In genomic region chr7:45081670-45081974, GRCh38 we compare ENCODE assay signal across 20 cellular contexts. TPM values are rescaled to one million over a fixed set of nuclear protein-coding genes. Genes with fewer than 3 reads are reported as not detected.
DNase-seq lines count a peak whose midpoint lies in the region; ATAC-seq, FAIRE-seq and TF ChIP-seq lines count a peak whose summit lies in the region.
"Had no signal": no experiment of that assay in that cellular context is flagged by ENCODE, and none has a peak within 500 bp of the region (broad histone marks: within the 10 kb centered on the region; RNA-seq: fewer than 3 reads in every experiment).

No MANE protein-coding gene starts in this region.

- intact Hi-C loops in HepG2 (cut with micrococcal nuclease; ENCODE audit: unreplicated experiment) (no loop called here), right lobe of liver (cut with DNase I) (no loop called here)

- no peak overlapping the region for H3K4me2 ChIP-seq in HepG2 (ENCODE audit: low read depth, low read length)
- H3K4me2 ChIP-seq in osteoblast (ENCODE audit: insufficient read depth, low read length): no peak overlapping the region
- H3K4me2 ChIP-seq: A549 had no signal

- ATAC-seq in HepG2 (peak; percentile 21), right lobe of liver (no peak), HG02798 (IDR thresholded peaks at IDR 0.05; ENCODE audit: poor library complexity, unreplicated experiment) (no peak)
- ATAC-seq: GM12878 had no signal

- H3K36me3 ChIP-seq in HepG2 (replicated peaks in 1 of 2; ENCODE audit: control insufficient read depth in 1 of 2, insufficient read depth in 2 of 2, low read length in 2 of 2): no peaks in the 10 kb centered on the region
- H3K36me3 ChIP-seq in right lobe of liver: peaks cover 0 to 6% (median 0%) of the 10 kb centered on the region in 4 donors
- H3K36me3 ChIP-seq in osteoblast (ENCODE audit: insufficient read depth, low read length): no peaks in the 10 kb centered on the region

- H3K4me3 ChIP-seq in HepG2 (replicated peaks in 1 of 3; ENCODE audit: insufficient read depth in 1 of 3, low read depth in 2 of 3, low read length in 3 of 3) (no peak overlapping the region), right lobe of liver (no peak overlapping the region), coronary artery (no peak overlapping the region), osteoblast (ENCODE audit: insufficient read depth, low read length) (no peak overlapping the region)
- H3K4me3 ChIP-seq: A549, GM12878 had no signal

- CTCF ChIA-PET in HepG2 (lab: Yijun Ruan, JAX; ENCODE audit: low intra/inter-chr PET ratio, low total read pairs): no interaction called here

- H3K27me3 ChIP-seq in HepG2 (ENCODE audit: control insufficient read depth in 1 of 2, insufficient read depth in 2 of 2, low read length in 2 of 2) (peaks cover 7 to 33% of the 10 kb centered on the region in 2 experiments), right lobe of liver (no peaks in the 10 kb centered on the region), osteoblast (ENCODE audit: insufficient read depth, low read length) (no peaks in the 10 kb centered on the region)

- no peaks in the 10 kb centered on the region for H3K4me1 ChIP-seq in HepG2 (ENCODE audit: insufficient read depth, low read length)
- no peaks in the 10 kb centered on the region for H3K4me1 ChIP-seq in right lobe of liver
- H3K4me1 ChIP-seq in osteoblast (ENCODE audit: insufficient read depth, low read length): no peaks in the 10 kb centered on the region
- H3K4me1 ChIP-seq: A549 had no signal

- H3K79me2 ChIP-seq in HepG2 (ENCODE audit: insufficient read depth, low read length) (no peaks in the 10 kb centered on the region), osteoblast (ENCODE audit: insufficient read depth, low read length) (no peaks in the 10 kb centered on the region)

- in situ Hi-C loops in HepG2 (cut with HindIII; ENCODE audit: extremely low pct_ligation_motif_present, low pct_unique_long_range_greater_than_20kb): no loop called here

- TF ChIP-seq EP300 in HepG2 (IDR thresholded peaks at IDR 0.05; ENCODE audit: low read depth in 2 of 2, low read length in 2 of 2) (no peak), HepG2 (CRISPR knock-in tag; IDR thresholded peaks at IDR 0.05; ENCODE audit: borderline replicate concordance) (no peak)

- DNase-seq in HepG2 (ENCODE audit: low spot score) (no peak), right lobe of liver (no peak), coronary artery (ENCODE audit: low spot score) (peak; percentile 67), osteoblast (ENCODE audit: insufficient read length, low spot score, missing footprints) (peak; percentile 85), HK-2 (ENCODE audit: unreplicated experiment) (no peak), NCI-H2029 (lab: John Stamatoyannopoulos, UW) (no peak)
- DNase-seq: CD4-positive, alpha-beta memory T cell; DMS153; EL; KBM-7; NCI-H1105; NCI-H1694; NCI-H748 treated with DMSO at 0.1 percent for 48 hours; NK-92 treated with Interleukin-12 subunit alpha and Interleukin-12 subunit beta, amount 100 ng/mL, for 24 hours; RPMI8226; SIG-M5 had no signal

- no peak for FAIRE-seq in HepG2 (lab: Jason Lieb, UNC)
- FAIRE-seq: A549, GM12878 had no signal

- TF ChIP-seq CTCF in HepG2 (CRISPR knock-in tag; IDR thresholded peaks at IDR 0.05) (no peak), right lobe of liver (IDR thresholded peaks at IDR 0.05) (no peak), coronary artery (IDR thresholded peaks at IDR 0.05) (no peak), osteoblast (IDR thresholded peaks at IDR 0.05; ENCODE audit: extremely low read depth, low read depth, low read length) (no peak)

- no peak for TF ChIP-seq RAD21 in HepG2 (CRISPR knock-in tag; IDR thresholded peaks at IDR 0.05)

- POLR2A ChIA-PET in HepG2 (lab: Yijun Ruan, JAX): no interaction called here

- TF ChIP-seq POLR2A in HepG2 (IDR thresholded peaks at IDR 0.05; ENCODE audit: insufficient read depth in 1 of 2, low read depth in 2 of 2, low read length in 2 of 2) (no peak), right lobe of liver (IDR thresholded peaks at IDR 0.05) (no peak)

- H4K20me1 ChIP-seq in HepG2 (ENCODE audit: insufficient read depth, low read length) (no peaks in the 10 kb centered on the region), osteoblast (ENCODE audit: insufficient read depth, low read length) (no peaks in the 10 kb centered on the region)

- no peak overlapping the region for H3K9ac ChIP-seq in HepG2 (ENCODE audit: insufficient read depth, low read depth, low read length)

- 60% methylated on average over 5 of the region's 9 CpGs for WGBS in HepG2 (ENCODE audit: low lambda C conversion rate)
- no CpG with 5 or more reads among the region's 9 CpGs for WGBS in right lobe of liver (ENCODE audit: insufficient coverage, low coverage, low lambda C conversion rate, missing lambda C conversion rate)

- H2AFZ ChIP-seq in HepG2 (ENCODE audit: low read length) (no peak overlapping the region), osteoblast (ENCODE audit: low read length) (no peak overlapping the region)

- BruUV-seq in HepG2 (replicated peaks; lab: Mats Ljungman, UMichigan): no TSS peak

- H3K9me3 ChIP-seq in HepG2 (ENCODE audit: low read length) (no peaks in the 10 kb centered on the region), right lobe of liver (no peaks in the 10 kb centered on the region), osteoblast (ENCODE audit: low read depth, low read length) (no peaks in the 10 kb centered on the region)
- H3K9me3 ChIP-seq: A549 had no signal

- H3K27ac ChIP-seq in HepG2 (ENCODE audit: extremely low read length, insufficient read depth, low read length) (no peak overlapping the region), right lobe of liver (no peak overlapping the region), coronary artery (no peak overlapping the region), osteoblast (ENCODE audit: low read depth, low read length) (no peak overlapping the region)
- H3K27ac ChIP-seq: A549 had no signal

TF ChIP-seq in HepG2, 621 proteins besides CTCF, POLR2A, EP300 and RAD21 (continues in another document):
- TF ChIP-seq WIZ (CRISPR knock-in tag; IDR thresholded peaks at IDR 0.05) (no peak), HMG20B (CRISPR knock-in tag; conservative IDR thresholded peaks at IDR 0.05) (no peak)

RNA-seq across cellular contexts. Expression of gene NACAD, which starts 7.1 kb away (rescaled TPM):
- total RNA-seq in HepG2 (2016; rRNA removed; fragmentation: Illumina TruSeq; extraction: Trizol) (0.08 TPM in 1 of 2 replicates, not detected in the other), right lobe of liver (under 1 TPM in 5 of 6 experiments, not detected in 1; 0.09 to 0.42 (median 0.12) TPM), osteoblast (0.59 and 0.72 TPM in 2 replicates)
- total RNA-seq in HepG2 (2016; cell fraction: cytosol; rRNA removed; fragmentation: Illumina TruSeq; extraction: Trizol; ENCODE audit: low read depth): not detected in 2 replicates
- total RNA-seq in HepG2 (2016; cell fraction: insoluble cytoplasmic fraction; rRNA removed; fragmentation: Illumina TruSeq; extraction: Trizol): 0.02 and 0.07 TPM in 2 replicates
- total RNA-seq in HepG2 (2016; cell fraction: membrane; rRNA removed; fragmentation: Illumina TruSeq; extraction: Trizol): not detected in 2 replicates
- not detected in 2 replicates for total RNA-seq in HepG2 (2016; cell fraction: nucleus; rRNA removed; fragmentation: Illumina TruSeq; extraction: Trizol)
- polyA plus RNA-seq in HepG2 (2011; rRNA removed): 0.04 and 0.07 TPM in 2 replicates
- polyA plus RNA-seq in HepG2 (2011; cell fraction: cytosol; rRNA removed): 0.04 and 0.06 TPM in 2 replicates
- 0.45 and 0.54 TPM in 2 replicates for polyA plus RNA-seq in HepG2 (2011; cell fraction: nucleus; rRNA removed)
- 0.54 and 0.63 TPM in 2 replicates for polyA plus RNA-seq in HepG2 (2012)
- polyA plus RNA-seq in HepG2 (2016; cell fraction: cytosol; fragmentation: Illumina TruSeq; extraction: Trizol; ENCODE audit: low read depth): not detected in 2 replicates
- polyA plus RNA-seq in HepG2 (2016; cell fraction: insoluble cytoplasmic fraction; fragmentation: Illumina TruSeq; extraction: Trizol; ENCODE audit: low read depth): 0.08 TPM in 1 of 2 replicates, not detected in the other
- not detected in 2 replicates for polyA plus RNA-seq in HepG2 (2016; cell fraction: membrane; fragmentation: Illumina TruSeq; extraction: Trizol; ENCODE audit: low read depth)
- 0.15 and 0.89 TPM in 2 replicates for polyA plus RNA-seq in HepG2 (2016; cell fraction: nucleus; fragmentation: Illumina TruSeq; extraction: Trizol; ENCODE audit: insufficient read depth, low read depth)
- 0.05 TPM in 1 of 2 replicates, not detected in the other for polyA minus RNA-seq in HepG2 (2011; rRNA and poly(A)+ RNA removed; ENCODE audit: low replicate concordance)
- 0.09 and 0.20 TPM in 2 replicates for polyA minus RNA-seq in HepG2 (2011; cell fraction: cytosol; rRNA and poly(A)+ RNA removed)
- 0.13 and 0.25 TPM in 2 replicates for polyA minus RNA-seq in HepG2 (2011; cell fraction: nucleus; rRNA and poly(A)+ RNA removed)
- total RNA-seq: CD4-positive, alpha-beta memory T cell; GM12878; NCI-H460 had no signal
- polyA plus RNA-seq: CD4-positive, alpha-beta memory T cell; GM12878 had no signal

RNA-seq across cellular contexts. Expression of gene TBRG4, which starts 29.9 kb away (rescaled TPM):
- total RNA-seq in HepG2 (2016; rRNA removed; fragmentation: Illumina TruSeq; extraction: Trizol): 87.8 and 90.3 TPM in 2 replicates
- 33.6 and 34.9 TPM in 2 replicates for total RNA-seq in HepG2 (2016; cell fraction: cytosol; rRNA removed; fragmentation: Illumina TruSeq; extraction: Trizol; ENCODE audit: low read depth)
- total RNA-seq in HepG2 (2016; cell fraction: insoluble cytoplasmic fraction; rRNA removed; fragmentation: Illumina TruSeq; extraction: Trizol): 87.0 and 89.8 TPM in 2 replicates
- 33.7 and 38.0 TPM in 2 replicates for total RNA-seq in HepG2 (2016; cell fraction: membrane; rRNA removed; fragmentation: Illumina TruSeq; extraction: Trizol)
- 82.0 and 84.8 TPM in 2 replicates for total RNA-seq in HepG2 (2016; cell fraction: nucleus; rRNA removed; fragmentation: Illumina TruSeq; extraction: Trizol)
- polyA plus RNA-seq in HepG2 (2011; rRNA removed): 107 and 122 TPM in 2 replicates
- 79.2 and 104 TPM in 2 replicates for polyA plus RNA-seq in HepG2 (2011; cell fraction: cytosol; rRNA removed)
- polyA plus RNA-seq in HepG2 (2011; cell fraction: nucleus; rRNA removed): 370 and 388 TPM in 2 replicates
- polyA plus RNA-seq in HepG2 (2012): 54.3 and 62.8 TPM in 2 replicates
- polyA plus RNA-seq in HepG2 (2016; cell fraction: cytosol; fragmentation: Illumina TruSeq; extraction: Trizol; ENCODE audit: low read depth): 11.2 and 11.7 TPM in 2 replicates
- polyA plus RNA-seq in HepG2 (2016; cell fraction: insoluble cytoplasmic fraction; fragmentation: Illumina TruSeq; extraction: Trizol; ENCODE audit: low read depth): 71.7 and 72.0 TPM in 2 replicates
- 17.4 and 18.6 TPM in 2 replicates for polyA plus RNA-seq in HepG2 (2016; cell fraction: membrane; fragmentation: Illumina TruSeq; extraction: Trizol; ENCODE audit: low read depth)
- 105 and 123 TPM in 2 replicates for polyA plus RNA-seq in HepG2 (2016; cell fraction: nucleus; fragmentation: Illumina TruSeq; extraction: Trizol; ENCODE audit: insufficient read depth, low read depth)
- 224 and 418 TPM in 2 replicates for polyA minus RNA-seq in HepG2 (2011; rRNA and poly(A)+ RNA removed; ENCODE audit: low replicate concordance)
- 56.5 and 63.0 TPM in 2 replicates for polyA minus RNA-seq in HepG2 (2011; cell fraction: cytosol; rRNA and poly(A)+ RNA removed)
- polyA minus RNA-seq in HepG2 (2011; cell fraction: nucleus; rRNA and poly(A)+ RNA removed): 193 and 254 TPM in 2 replicates
- total RNA-seq in right lobe of liver: 10 to 100 TPM; 33.0 to 57.1 (median 41.7) TPM
- 41.5 and 43.1 TPM in 2 replicates for total RNA-seq in osteoblast

Comparison
In these comparisons a context has a peak if more than half of its experiments do, and no peak if none do; other contexts are left out.
1. DNase-seq: peak in coronary artery (single experiment) and osteoblast (single experiment); none in HepG2 (single experiment), right lobe of liver (0 of 3), HK-2 (single experiment) and NCI-H2029 (single experiment).